25 cellular contexts compared by ENCODE assay signal in genomic region chr7:19202599-19202998, GRCh38. TPM values are rescaled to one million over a fixed set of nuclear protein-coding genes. Genes with fewer than 3 reads are reported as not detected.
"Had no signal": no experiment of that assay in that cellular context is flagged by ENCODE, and none has a peak within 500 bp of the region (broad histone marks: within the 10 kb centered on the region; RNA-seq: fewer than 3 reads in every experiment).

No MANE protein-coding gene starts in this region.

- DNase-seq: effector memory CD8-positive, alpha-beta T cell; esophagus squamous epithelium; gastrocnemius medialis; heart right ventricle; hypothalamus; islet precursor cell; mammary epithelial cell; mucosa of descending colon; naive thymus-derived CD8-positive, alpha-beta T cell; sigmoid colon; stimulated activated CD4-positive, alpha-beta T cell treated with anti-CD3 and anti-CD28 coated beads, Interleukin-4, amount 100 ng/mL, for 1 hour; stimulated activated CD8-positive, alpha-beta memory T cell treated with anti-CD3 and anti-CD28 coated beads, Interleukin-4, amount 100 ng/mL, for 48 hours; stimulated activated naive CD8-positive, alpha-beta T cell treated with anti-CD3 and anti-CD28 coated beads, Interleukin-15, Interleukin-2, amounts not matched to agents 100 U/mL and 50 U/mL, for 24 hours; tibial artery; upper lobe of left lung; uterus had no signal

- H3K9me3 ChIP-seq: esophagus squamous epithelium, gastrocnemius medialis, neutrophil, right atrium auricular region, sigmoid colon, suprapubic skin, tibial artery, upper lobe of left lung, uterus had no signal

- H3K27me3 ChIP-seq: esophagus squamous epithelium, gastrocnemius medialis, heart right ventricle, neutrophil, right atrium auricular region, sigmoid colon, suprapubic skin, tibial artery, upper lobe of left lung, uterus had no signal

- H3K4me3 ChIP-seq: esophagus squamous epithelium, gastrocnemius medialis, heart right ventricle, mucosa of descending colon, right atrium auricular region, sigmoid colon, suprapubic skin, tibial artery, upper lobe of left lung, uterus had no signal

- H3K27ac ChIP-seq: esophagus squamous epithelium, gastrocnemius medialis, heart right ventricle, neutrophil, right atrium auricular region, sigmoid colon, suprapubic skin, tibial artery, upper lobe of left lung, uterus had no signal

- H3K4me1 ChIP-seq: esophagus squamous epithelium, gastrocnemius medialis, heart right ventricle, right atrium auricular region, sigmoid colon, suprapubic skin, tibial artery, upper lobe of left lung, uterus had no signal

- H3K36me3 ChIP-seq: esophagus squamous epithelium, gastrocnemius medialis, heart right ventricle, neutrophil, right atrium auricular region, sigmoid colon, suprapubic skin, tibial artery, upper lobe of left lung, uterus had no signal

RNA-seq across cellular contexts. Expression of gene FERD3L, which starts 57.4 kb away (rescaled TPM):
- total RNA-seq: epithelial cell of proximal tubule; esophagus squamous epithelium; gastrocnemius medialis; heart right ventricle; left lobe of liver; lower leg skin; mammary epithelial cell; mucosa of descending colon; naive thymus-derived CD8-positive, alpha-beta T cell; osteocyte; posterior vena cava; right atrium auricular region; sigmoid colon; suprapubic skin; upper lobe of left lung; uterus had no signal
- polyA plus RNA-seq: mammary epithelial cell; naive thymus-derived CD8-positive, alpha-beta T cell; neural cell; sigmoid colon had no signal
